1 cellular context compared by ENCODE assay signal in genomic region chr9:4679268-4680177, GRCh38.
A peak's percentile ranks its signal among the peaks of the same experiment; 100 is the strongest.
TF ChIP-seq lines count a peak whose summit lies in the region.

CDC37L1 (plus strand) TSS chr9:4679569; CDS start chr9:4679768, 199 bp downstream.

TF ChIP-seq in K562, 482 proteins besides CTCF, POLR2A, EP300 and RAD21 (continued from another document and continues in another):
- TF ChIP-seq TBL1XR1 (IDR thresholded peaks at IDR 0.05; ENCODE audit: low read length in 2 of 2) (0 out of 4 replicates have a peak, but pooled peaks of 1 of the 2 experiments have one; percentile 44), NFATC3 (IDR thresholded peaks at IDR 0.05) (no peak), BRF2 (IDR thresholded peaks at IDR 0.05; ENCODE audit: borderline replicate concordance, insufficient read depth, insufficient read length) (no peak), ELF2 (CRISPR knock-in tag; IDR thresholded peaks at IDR 0.05) (no peak), YY1 (IDR thresholded peaks at IDR 0.05; ENCODE audit: borderline replicate concordance in 1 of 3, control insufficient read depth in 1 of 3, extremely low read depth in 1 of 3, insufficient read depth in 3 of 3, insufficient read length in 1 of 3, insufficient replicate concordance in 2 of 3, low read depth in 1 of 3, low read length in 2 of 3) (peak in 2 of 3 experiments; percentile 73 to 86), HNRNPUL1 (IDR thresholded peaks at IDR 0.05; ENCODE audit: low read length) (no peak), ZNF511 (CRISPR knock-in tag; IDR thresholded peaks at IDR 0.05) (no peak), YBX1 (IDR thresholded peaks at IDR 0.05) (no peak), ZNF764 (CRISPR knock-in tag; IDR thresholded peaks at IDR 0.05; ENCODE audit: low read depth) (no peak), HMGXB4 (CRISPR knock-in tag; IDR thresholded peaks at IDR 0.05) (0 out of 2 replicates have a peak, but pooled peaks have one; percentile 53), NFXL1 (CRISPR knock-in tag; IDR thresholded peaks at IDR 0.05) (no peak), ASH1L (IDR thresholded peaks at IDR 0.05; ENCODE audit: borderline replicate concordance, low read depth, partially characterized antibody) (no peak), ZNF12 (CRISPR knock-in tag; IDR thresholded peaks at IDR 0.05) (no peak), SMC3 (conservative IDR thresholded peaks at IDR 0.05; ENCODE audit: insufficient read depth, low read depth, low read length) (0 out of 2 replicates have a peak, but pooled peaks have one; percentile 5), ELF4 (CRISPR knock-in tag; IDR thresholded peaks at IDR 0.05) (no peak), ZNF644 (tag; IDR thresholded peaks at IDR 0.05; ENCODE audit: low read depth) (no peak), ZKSCAN1 (IDR thresholded peaks at IDR 0.05; ENCODE audit: low read depth, low read length) (no peak), CEBPB (tag; IDR thresholded peaks at IDR 0.05) (no peak), RBM34 (IDR thresholded peaks at IDR 0.05; ENCODE audit: borderline replicate concordance, insufficient read depth, low read length) (no peak), FOSL1 (tag; conservative IDR thresholded peaks at IDR 0.05) (peak; percentile 32), MYC (IDR thresholded peaks at IDR 0.05; ENCODE audit: low read depth, low read length) (0 out of 2 replicates have a peak, but pooled peaks have one; percentile 53), MYC (CRISPR knock-in tag; IDR thresholded peaks at IDR 0.05; ENCODE audit: borderline replicate concordance, low read depth) (peak; percentile 22; the same call in 1 of the 2 replicates), TFAM (CRISPR knock-in tag; conservative IDR thresholded peaks at IDR 0.05) (no peak), DACH1 (IDR thresholded peaks at IDR 0.05; ENCODE audit: partially characterized antibody) (no peak), KLF13 (tag; IDR thresholded peaks at IDR 0.05; ENCODE audit: borderline replicate concordance, low read depth) (no peak), SMARCC2 (IDR thresholded peaks at IDR 0.05; ENCODE audit: low read depth) (no peak), MBD2 (IDR thresholded peaks at IDR 0.05; ENCODE audit: borderline replicate concordance, low read depth) (peak; percentile 40; the same call in 1 of the 2 replicates), ZNF316 (IDR thresholded peaks at IDR 0.05) (peak; percentile 22; the same call in 1 of the 2 replicates), CUX1 (CRISPR knock-in tag; IDR thresholded peaks at IDR 0.05) (no peak), DMBX1 (CRISPR knock-in tag; IDR thresholded peaks at IDR 0.05; ENCODE audit: borderline replicate concordance) (no peak), ZMIZ1 (IDR thresholded peaks at IDR 0.05; ENCODE audit: low read depth in 2 of 2, low read length in 2 of 2) (no peak), GTF2A2 (tag; IDR thresholded peaks at IDR 0.05) (no peak), MYNN (IDR thresholded peaks at IDR 0.05) (no peak), MYNN (CRISPR knock-in tag; IDR thresholded peaks at IDR 0.05) (no peak), PBX2 (CRISPR knock-in tag; IDR thresholded peaks at IDR 0.05; ENCODE audit: low read depth) (no peak), PBX2 (tag; conservative IDR thresholded peaks at IDR 0.05; ENCODE audit: low read depth) (no peak), L3MBTL2 (IDR thresholded peaks at IDR 0.05) (peak; percentile 80), GATA2 (CRISPR knock-in tag; IDR thresholded peaks at IDR 0.05) (no peak), RCOR1 (IDR thresholded peaks at IDR 0.05; ENCODE audit: borderline replicate concordance in 1 of 2, low read depth in 2 of 2, low read length in 2 of 2) (no peak), MTF1 (CRISPR knock-in tag; IDR thresholded peaks at IDR 0.05; ENCODE audit: borderline replicate concordance) (no peak), ZBTB34 (CRISPR knock-in tag; IDR thresholded peaks at IDR 0.05) (no peak), ZFX (CRISPR knock-in tag; IDR thresholded peaks at IDR 0.05) (peak; percentile 89), AFF4 (CRISPR knock-in tag; IDR thresholded peaks at IDR 0.05) (no peak), CREM (IDR thresholded peaks at IDR 0.05; ENCODE audit: low read depth) (peak; percentile 96), POLR3A (IDR thresholded peaks at IDR 0.05; ENCODE audit: borderline replicate concordance, extremely low read depth, insufficient read depth, insufficient read length) (no peak)
